In genomic region chr22:23539135-23539838, GRCh38 we compare ENCODE assay signal across 1 cellular context.
TF ChIP-seq lines count a peak whose summit lies in the region.

No MANE protein-coding gene starts in this region.

TF ChIP-seq in HepG2, 621 proteins besides CTCF, POLR2A, EP300 and RAD21 (continued from another document and continues in another):
- TF ChIP-seq, protein P1, sequence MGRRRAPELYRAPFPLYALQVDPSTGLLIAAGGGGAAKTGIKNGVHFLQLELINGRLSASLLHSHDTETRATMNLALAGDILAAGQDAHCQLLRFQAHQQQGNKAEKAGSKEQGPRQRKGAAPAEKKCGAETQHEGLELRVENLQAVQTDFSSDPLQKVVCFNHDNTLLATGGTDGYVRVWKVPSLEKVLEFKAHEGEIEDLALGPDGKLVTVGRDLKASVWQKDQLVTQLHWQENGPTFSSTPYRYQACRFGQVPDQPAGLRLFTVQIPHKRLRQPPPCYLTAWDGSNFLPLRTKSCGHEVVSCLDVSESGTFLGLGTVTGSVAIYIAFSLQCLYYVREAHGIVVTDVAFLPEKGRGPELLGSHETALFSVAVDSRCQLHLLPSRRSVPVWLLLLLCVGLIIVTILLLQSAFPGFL (CRISPR knock-in tag; IDR thresholded peaks at IDR 0.05), result no peak
- TF ChIP-seq SNAPC5 (CRISPR knock-in tag; IDR thresholded peaks at IDR 0.05; ENCODE audit: borderline replicate concordance), result no peak
- TF ChIP-seq, protein P2, sequence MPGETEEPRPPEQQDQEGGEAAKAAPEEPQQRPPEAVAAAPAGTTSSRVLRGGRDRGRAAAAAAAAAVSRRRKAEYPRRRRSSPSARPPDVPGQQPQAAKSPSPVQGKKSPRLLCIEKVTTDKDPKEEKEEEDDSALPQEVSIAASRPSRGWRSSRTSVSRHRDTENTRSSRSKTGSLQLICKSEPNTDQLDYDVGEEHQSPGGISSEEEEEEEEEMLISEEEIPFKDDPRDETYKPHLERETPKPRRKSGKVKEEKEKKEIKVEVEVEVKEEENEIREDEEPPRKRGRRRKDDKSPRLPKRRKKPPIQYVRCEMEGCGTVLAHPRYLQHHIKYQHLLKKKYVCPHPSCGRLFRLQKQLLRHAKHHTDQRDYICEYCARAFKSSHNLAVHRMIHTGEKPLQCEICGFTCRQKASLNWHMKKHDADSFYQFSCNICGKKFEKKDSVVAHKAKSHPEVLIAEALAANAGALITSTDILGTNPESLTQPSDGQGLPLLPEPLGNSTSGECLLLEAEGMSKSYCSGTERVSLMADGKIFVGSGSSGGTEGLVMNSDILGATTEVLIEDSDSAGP (CRISPR knock-in tag; IDR thresholded peaks at IDR 0.05; ENCODE audit: borderline replicate concordance), result peak; percentile 62
- peak; percentile 79 for TF ChIP-seq CBX1 (IDR thresholded peaks at IDR 0.05; ENCODE audit: low read depth)
- peak; percentile 99 for TF ChIP-seq STAG1 (CRISPR knock-in tag; IDR thresholded peaks at IDR 0.05)
- TF ChIP-seq MED1 (CRISPR knock-in tag; IDR thresholded peaks at IDR 0.05), result peak; percentile 62
- TF ChIP-seq, protein P3, sequence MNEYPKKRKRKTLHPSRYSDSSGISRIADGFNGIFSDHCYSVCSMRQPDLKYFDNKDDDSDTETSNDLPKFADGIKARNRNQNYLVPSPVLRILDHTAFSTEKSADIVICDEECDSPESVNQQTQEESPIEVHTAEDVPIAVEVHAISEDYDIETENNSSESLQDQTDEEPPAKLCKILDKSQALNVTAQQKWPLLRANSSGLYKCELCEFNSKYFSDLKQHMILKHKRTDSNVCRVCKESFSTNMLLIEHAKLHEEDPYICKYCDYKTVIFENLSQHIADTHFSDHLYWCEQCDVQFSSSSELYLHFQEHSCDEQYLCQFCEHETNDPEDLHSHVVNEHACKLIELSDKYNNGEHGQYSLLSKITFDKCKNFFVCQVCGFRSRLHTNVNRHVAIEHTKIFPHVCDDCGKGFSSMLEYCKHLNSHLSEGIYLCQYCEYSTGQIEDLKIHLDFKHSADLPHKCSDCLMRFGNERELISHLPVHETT (CRISPR knock-in tag; conservative IDR thresholded peaks at IDR 0.05), result peak; percentile 31; the same call in 1 of the 2 replicates
- 0 out of 2 replicates have a peak, but pooled peaks have one; percentile 37 for TF ChIP-seq TSC22D2 (CRISPR knock-in tag; IDR thresholded peaks at IDR 0.05; ENCODE audit: borderline replicate concordance)
- TF ChIP-seq ZNF431 (CRISPR knock-in tag; IDR thresholded peaks at IDR 0.05; ENCODE audit: borderline replicate concordance, low read depth), result no peak
- TF ChIP-seq ZNF891 (CRISPR knock-in tag; IDR thresholded peaks at IDR 0.05), result 0 out of 2 replicates have a peak, but pooled peaks have one; percentile 29
- TF ChIP-seq ZNF225 (CRISPR knock-in tag; IDR thresholded peaks at IDR 0.05), result no peak
- no peak for TF ChIP-seq KAT2B (IDR thresholded peaks at IDR 0.05; ENCODE audit: borderline replicate concordance, low read depth, low read length)
- TF ChIP-seq ESRRA (CRISPR knock-in tag; IDR thresholded peaks at IDR 0.05; ENCODE audit: low read depth), result no peak
- TF ChIP-seq, protein P4, sequence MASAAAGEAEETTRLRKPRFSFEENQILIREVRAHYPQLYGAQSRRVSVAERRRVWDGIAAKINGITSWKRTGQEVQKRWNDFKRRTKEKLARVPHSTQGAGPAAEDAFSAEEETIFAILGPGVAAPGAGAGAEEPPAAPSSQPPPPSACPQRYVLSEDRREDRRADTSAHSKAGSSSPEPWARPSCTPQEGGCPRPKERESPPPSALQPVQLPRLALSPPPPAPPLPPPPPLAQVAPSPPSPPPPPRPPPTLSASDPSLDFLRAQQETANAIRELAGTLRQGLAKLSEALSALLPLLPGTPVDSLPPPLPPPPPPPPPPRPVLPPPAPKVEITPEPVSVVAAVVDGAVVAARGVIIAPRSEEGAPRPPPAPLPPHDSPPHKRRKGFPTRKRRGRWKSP (CRISPR knock-in tag; IDR thresholded peaks at IDR 0.05), result peak; percentile 46; the same call in 1 of the 2 replicates
- peak; percentile 67; the same call in 1 of the 2 replicates for TF ChIP-seq RXRB (CRISPR knock-in tag; IDR thresholded peaks at IDR 0.05; ENCODE audit: borderline replicate concordance)
- peak; percentile 70 for TF ChIP-seq ZNF12 (CRISPR knock-in tag; IDR thresholded peaks at IDR 0.05)
- TF ChIP-seq TCF7L2 (IDR thresholded peaks at IDR 0.05; ENCODE audit: low read depth, low read length), result no peak
- no peak for TF ChIP-seq ZNF605 (CRISPR knock-in tag; IDR thresholded peaks at IDR 0.05)
- no peak for TF ChIP-seq TBL1XR1 (IDR thresholded peaks at IDR 0.05; ENCODE audit: borderline replicate concordance, low read length, partially characterized antibody)
- TF ChIP-seq THAP9 (CRISPR knock-in tag; IDR thresholded peaks at IDR 0.05; ENCODE audit: borderline replicate concordance), result no peak
- TF ChIP-seq SALL1 (CRISPR knock-in tag; IDR thresholded peaks at IDR 0.05), result peak; percentile 74
- no peak for TF ChIP-seq NPAS2 (CRISPR knock-in tag; IDR thresholded peaks at IDR 0.05; ENCODE audit: borderline replicate concordance)
- no peak for TF ChIP-seq ATF7-NPFF (CRISPR knock-in tag; IDR thresholded peaks at IDR 0.05; ENCODE audit: low read depth)
- TF ChIP-seq ZNF720 (CRISPR knock-in tag; IDR thresholded peaks at IDR 0.05), result no peak
- no peak for TF ChIP-seq IKZF4 (CRISPR knock-in tag; IDR thresholded peaks at IDR 0.05; ENCODE audit: borderline replicate concordance, low read depth, not compliant biosample characterization)
- peak; percentile 67; the same call in 1 of the 2 replicates for TF ChIP-seq CCDC6 (CRISPR knock-in tag; IDR thresholded peaks at IDR 0.05)
- TF ChIP-seq ZSCAN20 (CRISPR knock-in tag; IDR thresholded peaks at IDR 0.05; ENCODE audit: borderline replicate concordance), result no peak
- TF ChIP-seq, protein P5, sequence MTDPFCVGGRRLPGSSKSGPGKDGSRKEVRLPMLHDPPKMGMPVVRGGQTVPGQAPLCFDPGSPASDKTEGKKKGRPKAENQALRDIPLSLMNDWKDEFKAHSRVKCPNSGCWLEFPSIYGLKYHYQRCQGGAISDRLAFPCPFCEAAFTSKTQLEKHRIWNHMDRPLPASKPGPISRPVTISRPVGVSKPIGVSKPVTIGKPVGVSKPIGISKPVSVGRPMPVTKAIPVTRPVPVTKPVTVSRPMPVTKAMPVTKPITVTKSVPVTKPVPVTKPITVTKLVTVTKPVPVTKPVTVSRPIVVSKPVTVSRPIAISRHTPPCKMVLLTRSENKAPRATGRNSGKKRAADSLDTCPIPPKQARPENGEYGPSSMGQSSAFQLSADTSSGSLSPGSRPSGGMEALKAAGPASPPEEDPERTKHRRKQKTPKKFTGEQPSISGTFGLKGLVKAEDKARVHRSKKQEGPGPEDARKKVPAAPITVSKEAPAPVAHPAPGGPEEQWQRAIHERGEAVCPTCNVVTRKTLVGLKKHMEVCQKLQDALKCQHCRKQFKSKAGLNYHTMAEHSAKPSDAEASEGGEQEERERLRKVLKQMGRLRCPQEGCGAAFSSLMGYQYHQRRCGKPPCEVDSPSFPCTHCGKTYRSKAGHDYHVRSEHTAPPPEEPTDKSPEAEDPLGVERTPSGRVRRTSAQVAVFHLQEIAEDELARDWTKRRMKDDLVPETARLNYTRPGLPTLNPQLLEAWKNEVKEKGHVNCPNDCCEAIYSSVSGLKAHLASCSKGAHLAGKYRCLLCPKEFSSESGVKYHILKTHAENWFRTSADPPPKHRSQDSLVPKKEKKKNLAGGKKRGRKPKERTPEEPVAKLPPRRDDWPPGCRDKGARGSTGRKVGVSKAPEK (CRISPR knock-in tag; IDR thresholded peaks at IDR 0.05; ENCODE audit: borderline replicate concordance), result no peak
- TF ChIP-seq ARNTL (CRISPR knock-in tag; IDR thresholded peaks at IDR 0.05), result no peak
- TF ChIP-seq TBX2 (CRISPR knock-in tag; IDR thresholded peaks at IDR 0.05; ENCODE audit: borderline replicate concordance), result no peak
- peak; percentile 49; the same call in 1 of the 2 replicates for TF ChIP-seq POGK (CRISPR knock-in tag; conservative IDR thresholded peaks at IDR 0.05)
- TF ChIP-seq TRAFD1 (CRISPR knock-in tag; IDR thresholded peaks at IDR 0.05; ENCODE audit: borderline replicate concordance), result no peak
- TF ChIP-seq SP2 (CRISPR knock-in tag; IDR thresholded peaks at IDR 0.05), result no peak
- TF ChIP-seq ZNF367 (CRISPR knock-in tag; IDR thresholded peaks at IDR 0.05; ENCODE audit: borderline replicate concordance), result no peak
- TF ChIP-seq MXD4 (CRISPR knock-in tag; IDR thresholded peaks at IDR 0.05), result 0 out of 2 replicates have a peak, but pooled peaks have one; percentile 27
- TF ChIP-seq ISL2 (CRISPR knock-in tag; IDR thresholded peaks at IDR 0.05), result no peak
- TF ChIP-seq ZNF331 (CRISPR knock-in tag; IDR thresholded peaks at IDR 0.05), result no peak
- no peak for TF ChIP-seq MIER3 (CRISPR knock-in tag; IDR thresholded peaks at IDR 0.05; ENCODE audit: borderline replicate concordance)
- TF ChIP-seq POLR2AphosphoS5 (IDR thresholded peaks at IDR 0.05; ENCODE audit: low read depth, low read length), result no peak
- TF ChIP-seq ZNF234 (CRISPR knock-in tag; conservative IDR thresholded peaks at IDR 0.05), result no peak
- TF ChIP-seq ZNF547 (CRISPR knock-in tag; IDR thresholded peaks at IDR 0.05), result no peak
- peak; percentile 96 for TF ChIP-seq SMC3 (IDR thresholded peaks at IDR 0.05; ENCODE audit: low read length)
- no peak for TF ChIP-seq JUNB (CRISPR knock-in tag; IDR thresholded peaks at IDR 0.05; ENCODE audit: borderline replicate concordance)
- TF ChIP-seq ZMYM4 (CRISPR knock-in tag; IDR thresholded peaks at IDR 0.05), result peak; percentile 46
- no peak for TF ChIP-seq ZNF724P (CRISPR knock-in tag; IDR thresholded peaks at IDR 0.05; ENCODE audit: borderline replicate concordance)
- TF ChIP-seq, protein P6, sequence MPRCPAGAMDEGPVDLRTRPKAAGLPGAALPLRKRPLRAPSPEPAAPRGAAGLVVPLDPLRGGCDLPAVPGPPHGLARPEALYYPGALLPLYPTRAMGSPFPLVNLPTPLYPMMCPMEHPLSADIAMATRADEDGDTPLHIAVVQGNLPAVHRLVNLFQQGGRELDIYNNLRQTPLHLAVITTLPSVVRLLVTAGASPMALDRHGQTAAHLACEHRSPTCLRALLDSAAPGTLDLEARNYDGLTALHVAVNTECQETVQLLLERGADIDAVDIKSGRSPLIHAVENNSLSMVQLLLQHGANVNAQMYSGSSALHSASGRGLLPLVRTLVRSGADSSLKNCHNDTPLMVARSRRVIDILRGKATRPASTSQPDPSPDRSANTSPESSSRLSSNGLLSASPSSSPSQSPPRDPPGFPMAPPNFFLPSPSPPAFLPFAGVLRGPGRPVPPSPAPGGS (CRISPR knock-in tag; IDR thresholded peaks at IDR 0.05), result no peak
- TF ChIP-seq MYNN (CRISPR knock-in tag; IDR thresholded peaks at IDR 0.05; ENCODE audit: low read depth), result no peak
- TF ChIP-seq IRF2 (CRISPR knock-in tag; IDR thresholded peaks at IDR 0.05), result peak; percentile 71
- peak; percentile 39; the same call in 1 of the 2 replicates for TF ChIP-seq ZFY (CRISPR knock-in tag; IDR thresholded peaks at IDR 0.05)
- no peak for TF ChIP-seq SYNCRIP (IDR thresholded peaks at IDR 0.05; ENCODE audit: insufficient read depth, low read depth, low read length)
- TF ChIP-seq AHR (CRISPR knock-in tag; IDR thresholded peaks at IDR 0.05), result no peak
- no peak; the same call in 1 of the 2 replicates for TF ChIP-seq ZNF362 (CRISPR knock-in tag; IDR thresholded peaks at IDR 0.05; ENCODE audit: borderline replicate concordance)
